ENCODE assay signal across 34 cellular contexts in genomic region chr1:200491097-200491496, GRCh38.
"Had no signal": no experiment of that assay in that cellular context is flagged by ENCODE, and none has a peak within 500 bp of the region (broad histone marks: within the 10 kb centered on the region; RNA-seq: fewer than 3 reads in every experiment).

No MANE protein-coding gene starts in this region.

- H3K4me2 ChIP-seq: KMS-11, SK-N-SH had no signal

- H3K4me1 ChIP-seq: Peyer's patch had no signal

- H3K27ac ChIP-seq: cardiac muscle cell, KMS-11, Peyer's patch, SJSA1 had no signal

- H3K9me3 ChIP-seq: Peyer's patch, SJSA1, SK-N-SH had no signal

- H3K9ac ChIP-seq: KMS-11, SK-N-SH had no signal

- ATAC-seq: activated CD8-positive, alpha-beta T cell treated with anti-CD3 and anti-CD28 coated beads for 36 hours; activated T-cell treated with anti-CD3 and anti-CD28 coated beads, Interleukin-2, amount 50 U/mL, for 72 hours; activated T-helper 17 cell treated with anti-CD3 and anti-CD28 coated beads, Interleukin-2, amount 50 U/mL, for 72 hours; PC-3 had no signal

- DNase-seq: activated CD4-positive, alpha-beta T cell treated with anti-CD3 and anti-CD28 coated beads, Interleukin-2, amount 10 ng/mL, durations not matched to agents 24 days and 14 days; activated CD4-positive, alpha-beta T cell treated with anti-CD3 and anti-CD28 coated beads, Interleukin-2, amount 50 U/mL, for 4 hours; activated CD8-positive, alpha-beta T cell treated with anti-CD3 and anti-CD28 coated beads for 36 hours; activated effector memory CD4-positive, alpha-beta T cell treated with anti-CD3 and anti-CD28 coated beads, Interleukin-2, amount 50 U/mL, for 16 hours; activated naive CD4-positive, alpha-beta T cell; activated naive CD4-positive, alpha-beta T cell treated with anti-CD3 and anti-CD28 coated beads, Interleukin-2, amount 50 U/mL, for 16 hours; activated naive CD8-positive, alpha-beta T cell treated with anti-CD3 and anti-CD28 coated beads for 36 hours; activated T-cell treated with anti-CD3 and anti-CD28 coated beads, Interleukin-2, amount 50 U/mL, for 1 hour; activated T-cell treated with anti-CD3 and anti-CD28 coated beads, Interleukin-2, amount 50 U/mL, for 72 hours; amniotic stem cell; aorta; MM.1S; MV-4-11; NCI-H1092; NCI-H1436 treated with DMSO at 0.1 percent for 48 hours; NCI-H1694 treated with DMSO at 0.1 percent for 48 hours; NCI-H2029; NCI-H2107; NCI-H2171; NCI-H226; NCI-H446 treated with DMSO at 0.1 percent for 48 hours; NCI-H524; NCI-H82; NK-92 treated with Interleukin-12 subunit alpha and Interleukin-12 subunit beta, amount 100 ng/mL, for 24 hours; PC-3; Peyer's patch; RPMI8226; SHP77 treated with DMSO at 0.1 percent for 48 hours; SK-N-SH had no signal

- FAIRE-seq: TTC549 had no signal

- H3K27me3 ChIP-seq: cardiac muscle cell, Peyer's patch, SJSA1 had no signal

- H3K36me3 ChIP-seq: cardiac muscle cell, Peyer's patch, SJSA1 had no signal

- H3K4me3 ChIP-seq: cardiac muscle cell, Peyer's patch, SJSA1 had no signal
